Comparison of ENCODE assay signal across 9 cellular contexts in the genomic region with DNA sequence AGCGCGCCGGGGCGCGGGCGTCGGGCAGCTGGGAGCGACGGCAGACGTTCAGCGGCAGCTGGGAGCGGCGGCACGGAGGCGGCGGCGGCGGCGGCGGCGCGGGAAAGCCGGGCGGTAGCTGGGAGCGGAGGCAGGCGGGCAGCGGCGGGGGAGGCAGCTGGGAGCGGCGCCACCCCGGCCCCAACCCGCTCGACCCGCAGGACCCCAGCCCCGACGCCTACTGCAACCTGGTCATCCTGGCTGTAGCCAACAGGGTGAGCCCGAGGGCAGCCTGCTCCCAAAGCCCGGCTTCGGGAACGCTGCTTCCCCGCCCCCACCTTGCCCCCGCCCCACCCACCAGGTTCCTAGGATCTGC. TPM values are rescaled to one million over a fixed set of nuclear protein-coding genes. Genes with fewer than 3 reads are reported as not detected.
DNase-seq lines count a peak whose midpoint lies in the region; ATAC-seq and TF ChIP-seq lines count a peak whose summit lies in the region.
"Had no signal": no experiment of that assay in that cellular context is flagged by ENCODE, and none has a peak within 500 bp of the region (broad histone marks: within the 10 kb centered on the region; RNA-seq: fewer than 3 reads in every experiment).

No MANE protein-coding gene starts in this region.

- TF ChIP-seq CTCF in A673 (conservative IDR thresholded peaks at IDR 0.05; ENCODE audit: low read depth, low read length) (no peak), GM23338 (conservative IDR thresholded peaks at IDR 0.05; ENCODE audit: low read depth in 2 of 2) (peak in 1 of 2 experiments; percentile 61; a peak in 2 of 4 replicates), left ventricle myocardium inferior (IDR thresholded peaks at IDR 0.05; ENCODE audit: borderline replicate concordance) (no peak), suprapubic skin (IDR thresholded peaks at IDR 0.05) (no peak)

- no peak overlapping the region for H3K27ac ChIP-seq in A673 (ENCODE audit: low read depth, low read length, poor library complexity, severe bottlenecking)
- H3K27ac ChIP-seq in GM23338 (ENCODE audit: low read depth) = no peak overlapping the region
- no peak overlapping the region for H3K27ac ChIP-seq in SJSA1
- H3K27ac ChIP-seq in left ventricle myocardium inferior (replicated peaks) = peak overlapping the region; percentile 76
- H3K27ac ChIP-seq in suprapubic skin = no peak overlapping the region

- H3K27me3 ChIP-seq in A673 (replicated peaks; ENCODE audit: insufficient read depth, low read depth, low read length, poor library complexity) (peaks cover 45% of the 10 kb centered on the region), GM23338 (ENCODE audit: insufficient read depth) (peaks cover 16% of the 10 kb centered on the region), SJSA1 (replicated peaks) (peaks cover 35% of the 10 kb centered on the region), left ventricle myocardium inferior (ENCODE audit: low read depth) (peaks cover 91% of the 10 kb centered on the region), suprapubic skin (peaks cover 83% of the 10 kb centered on the region)

- peaks cover 17% of the 10 kb centered on the region; the same call in 1 of the 2 replicates for H3F3A ChIP-seq in GM23338 (replicated peaks; ENCODE audit: low read depth)

- CTCF ChIA-PET in A673 (lab: Charles Lee) = interaction anchor here (1.0 to 1.2 kb wide), 2 partner anchors 12 to 16 kb away, joined by 3 read pairs; no protein-coding TSS in a partner anchor

- H3K36me3 Mint-ChIP-seq in GM23338 (ENCODE audit: low read depth) = peaks cover 16% of the 10 kb centered on the region; the same call in 2 of the 3 replicates

- BruUV-seq in A673 (replicated peaks; lab: Mats Ljungman, UMichigan) = no TSS peak

- peak overlapping the region; percentile 95 for H3K4me2 ChIP-seq in GM23338

- POLR2A ChIA-PET in A673 (lab: Charles Lee; ENCODE audit: low non-redundant PET) = no interaction called here

- H3K79me2 ChIP-seq in GM23338 (replicated peaks; ENCODE audit: insufficient read depth) = no peaks in the 10 kb centered on the region; the same call in 1 of the 2 replicates

- H3K9me3 ChIP-seq in A673 (ENCODE audit: low read depth, low read length, poor library complexity, severe bottlenecking) (no peaks in the 10 kb centered on the region), SJSA1 (replicated peaks) (no peaks in the 10 kb centered on the region; the same call in 1 of the 2 replicates), left ventricle myocardium inferior (replicated peaks) (no peaks in the 10 kb centered on the region), suprapubic skin (no peaks in the 10 kb centered on the region)

- H3K27me3 Mint-ChIP-seq in GM23338 (ENCODE audit: insufficient read depth, low read depth, poor library complexity) = peaks cover 5% of the 10 kb centered on the region

- peaks cover 27% of the 10 kb centered on the region for H3K4me1 Mint-ChIP-seq in GM23338

- H3K4me3 ChIP-seq in A673 (ENCODE audit: low read depth, low read length, poor library complexity, severe bottlenecking) = peak overlapping the region; percentile 49
- peak overlapping the region; percentile 93 for H3K4me3 ChIP-seq in GM23338
- peak overlapping the region; percentile 39 for H3K4me3 ChIP-seq in SJSA1
- peak overlapping the region; percentile 68 for H3K4me3 ChIP-seq in left ventricle myocardium inferior
- H3K4me3 ChIP-seq in suprapubic skin = peak overlapping the region; percentile 59

- H3K4me3 Mint-ChIP-seq in GM23338 = peak overlapping the region; percentile 76

- intact Hi-C loops in A673 (cut with micrococcal nuclease; ENCODE audit: unreplicated experiment) (loop anchor here (5.0 kb wide), 1 partner anchor 57 kb away; no protein-coding TSS in a partner anchor), left ventricle myocardium inferior (cut with micrococcal nuclease) (no loop called here)

- H3K9me2 ChIP-seq in GM23338 (ENCODE audit: insufficient read depth) = no peaks in the 10 kb centered on the region

- H3K36me3 ChIP-seq in A673 (ENCODE audit: insufficient read depth, low read length, poor library complexity, severe bottlenecking) (no peaks in the 10 kb centered on the region), GM23338 (ENCODE audit: insufficient read depth) (no peaks in the 10 kb centered on the region), SJSA1 (no peaks in the 10 kb centered on the region), left ventricle myocardium inferior (no peaks in the 10 kb centered on the region), suprapubic skin (no peaks in the 10 kb centered on the region)

- no peak for DNase-seq in A673 (ENCODE audit: low spot score)
- DNase-seq in GM23338 (ENCODE audit: low spot score) = peak; percentile 93
- DNase-seq in SJSA1 (ENCODE audit: low read depth in 1 of 2, low spot score in 2 of 2) = no peak
- DNase-seq in left ventricle myocardium inferior = no peak
- no peak for DNase-seq in suprapubic skin (ENCODE audit: low spot score in 2 of 2)
- no peak for DNase-seq in activated effector memory CD4-positive, alpha-beta T cell treated with Interleukin-2 at 50 U/mL for 16 hours
- DNase-seq in stimulated activated CD4-positive, alpha-beta T cell treated with anti-CD3 and anti-CD28 coated beads, Interleukin-4, amount 100 ng/mL, for 24 hours = no peak
- no peak for DNase-seq in stimulated activated CD4-positive, alpha-beta T cell treated with anti-CD3 and anti-CD28 coated beads, Interleukin-12 subunit alpha, Interleukin-12 subunit beta, amount 100 ng/mL, for 4 hours

- peaks cover 7% of the 10 kb centered on the region; the same call in 1 of the 2 replicates for H4K20me1 ChIP-seq in GM23338 (replicated peaks; ENCODE audit: insufficient read depth)

- peak; percentile 40 for ATAC-seq in GM23338

- no peak overlapping the region for H3K27ac Mint-ChIP-seq in GM23338

- no peak for TF ChIP-seq POLR2A in suprapubic skin (IDR thresholded peaks at IDR 0.05)

- H2AFZ ChIP-seq in GM23338 = peak overlapping the region; percentile 79; the same call in 1 of the 2 replicates

- TF ChIP-seq EP300 in suprapubic skin (IDR thresholded peaks at IDR 0.05) = no peak

- H3K9me3 Mint-ChIP-seq in GM23338 = peaks cover 21% of the 10 kb centered on the region; the same call in 2 of the 3 replicates

- 0% methylated on average over 3 of the region's 42 CpGs for WGBS in suprapubic skin

- H3K4me1 ChIP-seq in A673 (ENCODE audit: insufficient read depth, low read length, poor library complexity, severe bottlenecking) = peaks cover 5% of the 10 kb centered on the region
- H3K4me1 ChIP-seq in GM23338 (ENCODE audit: insufficient read depth) = peaks cover 23% of the 10 kb centered on the region
- H3K4me1 ChIP-seq in SJSA1 (replicated peaks) = peaks cover 13% of the 10 kb centered on the region
- H3K4me1 ChIP-seq in left ventricle myocardium inferior = peaks cover 46% of the 10 kb centered on the region
- peaks cover 25% of the 10 kb centered on the region for H3K4me1 ChIP-seq in suprapubic skin

TF ChIP-seq in GM23338, 12 proteins besides CTCF, POLR2A, EP300 and RAD21:
- TF ChIP-seq CREB1 (CRISPR knock-in tag; IDR thresholded peaks at IDR 0.05; ENCODE audit: low read depth) = no peak
- no peak for TF ChIP-seq EZH2 (IDR thresholded peaks at IDR 0.05; ENCODE audit: low read depth, unreplicated experiment)
- TF ChIP-seq JUNB (IDR thresholded peaks at IDR 0.05; ENCODE audit: unreplicated experiment) = no peak

RNA-seq across cellular contexts. Expression of gene CCM2L, which starts 8.9 kb away (rescaled TPM):
- total RNA-seq in A673 (2021) = 0.22 TPM in 1 of 2 replicates, not detected in the other
- 9.6 and 13.3 TPM in 2 replicates for total RNA-seq in GM23338 (2014; rRNA removed; shearing (Covaris generic))
- polyA plus RNA-seq in GM23338 (2016; fragmentation: Nextera tagmentation; extraction: Ambion mirVana) = 4.9 and 6.4 TPM in 2 replicates
- total RNA-seq in SJSA1 (2014; rRNA removed; shearing (Covaris generic)) = not detected in 2 replicates
- 7.5 TPM for total RNA-seq in left ventricle myocardium inferior
- 1 to 10 TPM in 3 of 4 donors, under 1 TPM in 1; 0.62 to 3.4 (median 1.4) TPM for total RNA-seq in suprapubic skin

RNA-seq across cellular contexts. Expression of gene HCK, which starts 32.9 kb away (rescaled TPM):
- not detected in 2 replicates for total RNA-seq in A673 (2021)
- 0.97 and 1.2 TPM in 2 replicates for total RNA-seq in GM23338 (2014; rRNA removed; shearing (Covaris generic))
- 0.43 TPM in 1 of 2 replicates, not detected in the other for polyA plus RNA-seq in GM23338 (2016; fragmentation: Nextera tagmentation; extraction: Ambion mirVana)
- not detected in 2 replicates for total RNA-seq in SJSA1 (2014; rRNA removed; shearing (Covaris generic))
- total RNA-seq in left ventricle myocardium inferior = 4.3 TPM
- total RNA-seq in suprapubic skin = 1 to 10 TPM; 5.0 to 10.0 (median 6.6) TPM

RNA-seq across cellular contexts. Expression of gene XKR7, which starts 51.2 kb away (rescaled TPM):
- total RNA-seq in A673 (2021) (0.04 TPM in 1 of 2 replicates, not detected in the other), left ventricle myocardium inferior (not detected), suprapubic skin (not detected)
- total RNA-seq in GM23338 (2014; rRNA removed; shearing (Covaris generic)) = 3.0 and 3.9 TPM in 2 replicates
- 0.61 and 0.64 TPM in 2 replicates for polyA plus RNA-seq in GM23338 (2016; fragmentation: Nextera tagmentation; extraction: Ambion mirVana)
- not detected in 2 replicates for total RNA-seq in SJSA1 (2014; rRNA removed; shearing (Covaris generic))
- total RNA-seq: skeletal muscle tissue had no signal

Comparison
In these comparisons a context has a peak if more than half of its experiments do, and no peak if none do; other contexts are left out.
1. H3K4me3 ChIP-seq: peak in every context shown above with its lines; median percentile 93 in GM23338; 68 in left ventricle myocardium inferior; 59 in suprapubic skin; 49 in A673; 39 in SJSA1.